ENCODE assay signal across 20 cellular contexts in genomic region chr20:47476452-47476851, GRCh38.
"Had no signal": no experiment of that assay in that cellular context is flagged by ENCODE, and none has a peak within 500 bp of the region (broad histone marks: within the 10 kb centered on the region; RNA-seq: fewer than 3 reads in every experiment).

No MANE protein-coding gene starts in this region.

- H3K36me3 Mint-ChIP-seq: activated naive CD4-positive, alpha-beta T cell treated with anti-CD3 and anti-CD28 coated beads, Interleukin-2, amount 50 U/mL, for 24 hours had no signal

- H3K9me3 ChIP-seq: breast epithelium had no signal

- H3K9me3 Mint-ChIP-seq: activated naive CD4-positive, alpha-beta T cell treated with anti-CD3 and anti-CD28 coated beads, Interleukin-2, amount 50 U/mL, for 24 hours had no signal

- H3K36me3 ChIP-seq: breast epithelium had no signal

- H3K4me1 ChIP-seq: breast epithelium had no signal

- ATAC-seq: activated CD4-positive, alpha-beta T cell treated with anti-CD3 and anti-CD28 coated beads for 36 hours; activated CD8-positive, alpha-beta T cell treated with anti-CD3 and anti-CD28 coated beads, Interleukin-2, amount 10 ng/mL, durations not matched to agents 7 days and 5 days had no signal

- H3K27me3 ChIP-seq: breast epithelium had no signal

- H3K27ac Mint-ChIP-seq: activated CD4-positive, alpha-beta T cell treated with anti-CD3 and anti-CD28 coated beads for 36 hours; activated CD8-positive, alpha-beta T cell treated with anti-CD3 and anti-CD28 coated beads, Interleukin-2, amount 10 ng/mL, durations not matched to agents 7 days and 5 days; activated naive CD4-positive, alpha-beta T cell treated with anti-CD3 and anti-CD28 coated beads, Interleukin-2, amount 50 U/mL, for 24 hours had no signal

- DNase-seq: activated CD4-positive, alpha-beta T cell treated with anti-CD3 and anti-CD28 coated beads for 36 hours; activated CD4-positive, alpha-beta T cell treated with anti-CD3 and anti-CD28 coated beads, Interleukin-2, amount 50 U/mL, for 4 hours; activated CD8-positive, alpha-beta memory T cell treated with anti-CD3 and anti-CD28 coated beads, Interleukin-2, amount 50 U/mL, for 48 hours; activated CD8-positive, alpha-beta T cell treated with anti-CD3 and anti-CD28 coated beads, Interleukin-2, amount 10 ng/mL, durations not matched to agents 7 days and 5 days; activated effector memory CD4-positive, alpha-beta T cell treated with Interleukin-2 at 50 U/mL for 16 hours; activated naive CD4-positive, alpha-beta T cell; activated T-cell treated with anti-CD3 and anti-CD28 coated beads, Interleukin-2, amount 50 U/mL, for 1 hour; aorta; caudate nucleus; NCI-H1048; NCI-H146; NCI-H187 treated with DMSO at 0.1 percent for 48 hours; NCI-H2081 treated with DMSO at 0.1 percent for 48 hours; NCI-H446; NCI-H524; SIG-M5; T1000 had no signal

- H3K27ac ChIP-seq: breast epithelium, SK-N-MC had no signal

- H3K4me3 Mint-ChIP-seq: activated CD4-positive, alpha-beta T cell treated with anti-CD3 and anti-CD28 coated beads for 36 hours; activated CD8-positive, alpha-beta T cell treated with anti-CD3 and anti-CD28 coated beads, Interleukin-2, amount 10 ng/mL, durations not matched to agents 7 days and 5 days; activated naive CD4-positive, alpha-beta T cell treated with anti-CD3 and anti-CD28 coated beads, Interleukin-2, amount 50 U/mL, for 24 hours had no signal

- H3K4me3 ChIP-seq: breast epithelium, SK-N-MC had no signal

- H3K27me3 Mint-ChIP-seq: activated CD4-positive, alpha-beta T cell treated with anti-CD3 and anti-CD28 coated beads for 36 hours; activated naive CD4-positive, alpha-beta T cell treated with anti-CD3 and anti-CD28 coated beads, Interleukin-2, amount 50 U/mL, for 24 hours had no signal
